21 cellular contexts compared by ENCODE assay signal in genomic region chr15:63907521-63907920, GRCh38.
"Had no signal": no experiment of that assay in that cellular context is flagged by ENCODE, and none has a peak within 500 bp of the region (broad histone marks: within the 10 kb centered on the region; RNA-seq: fewer than 3 reads in every experiment).

No MANE protein-coding gene starts in this region.

- H3K4me3 ChIP-seq: colonic mucosa, heart left ventricle, lung, psoas muscle, right lobe of liver, testis, transverse colon had no signal

- DNase-seq: colonic mucosa; effector CD4-positive, alpha-beta T cell; foreskin melanocyte; heart left ventricle; hippocampal formation; left colon; left ventricle myocardium superior; mesenchymal stem cell; midbrain; psoas muscle; retina; stimulated activated CD4-positive, alpha-beta T cell treated with anti-CD3 and anti-CD28 coated beads, Interleukin-15, amount 100 ng/mL, for 24 hours; stimulated activated CD4-positive, alpha-beta T cell treated with anti-CD3 and anti-CD28 coated beads, Interleukin-1b, Interleukin-23, amount 100 ng/mL, for 48 hours; stimulated activated CD4-positive, alpha-beta T cell treated with anti-CD3 and anti-CD28 coated beads, Interleukin-4, amount 100 ng/mL, for 24 hours; testis; transverse colon had no signal

- H3K4me3 Mint-ChIP-seq: stimulated activated memory B cell treated with anti-CD40 and anti-IgM and Interleukin-4, amounts not matched to agents 10 μg/mL and 1 μg/mL and 100 μg/mL, for 72 hours; stimulated activated naive CD8-positive, alpha-beta T cell treated with anti-CD3 and anti-CD28 coated beads, Interleukin-15, Interleukin-2, amounts not matched to agents 100 ng/mL and 50 ng/mL, for 24 hours had no signal

- ATAC-seq: heart left ventricle; left colon; left ventricle myocardium superior; psoas muscle; right lobe of liver; stimulated activated memory B cell treated with anti-CD40 and anti-IgM and Interleukin-4, amounts not matched to agents 10 μg/mL and 1 μg/mL and 100 μg/mL, for 72 hours had no signal

- H3K9me3 ChIP-seq: colonic mucosa, heart left ventricle, neutrophil, psoas muscle, right lobe of liver, testis, transverse colon had no signal

- H3K36me3 Mint-ChIP-seq: stimulated activated memory B cell treated with anti-CD40 and anti-IgM and Interleukin-4, amounts not matched to agents 10 μg/mL and 1 μg/mL and 100 μg/mL, for 72 hours had no signal

- H3K27ac ChIP-seq: colonic mucosa, heart left ventricle, psoas muscle, right lobe of liver, testis, transverse colon had no signal

- H3K27ac Mint-ChIP-seq: stimulated activated naive CD8-positive, alpha-beta T cell treated with anti-CD3 and anti-CD28 coated beads, Interleukin-15, Interleukin-2, amounts not matched to agents 100 ng/mL and 50 ng/mL, for 24 hours had no signal

- H3K36me3 ChIP-seq: colonic mucosa, right lobe of liver, transverse colon had no signal

- H3K27me3 Mint-ChIP-seq: stimulated activated memory B cell treated with anti-CD40 and anti-IgM and Interleukin-4, amounts not matched to agents 10 μg/mL and 1 μg/mL and 100 μg/mL, for 72 hours; stimulated activated naive CD8-positive, alpha-beta T cell treated with anti-CD3 and anti-CD28 coated beads, Interleukin-15, Interleukin-2, amounts not matched to agents 100 ng/mL and 50 ng/mL, for 24 hours had no signal

- H3K9me3 Mint-ChIP-seq: stimulated activated memory B cell treated with anti-CD40 and anti-IgM and Interleukin-4, amounts not matched to agents 10 μg/mL and 1 μg/mL and 100 μg/mL, for 72 hours; stimulated activated naive CD8-positive, alpha-beta T cell treated with anti-CD3 and anti-CD28 coated beads, Interleukin-15, Interleukin-2, amounts not matched to agents 100 ng/mL and 50 ng/mL, for 24 hours had no signal

- H3K27me3 ChIP-seq: colonic mucosa, heart left ventricle, neutrophil, right lobe of liver, testis, transverse colon had no signal
